ENCODE assay signal across 1 cellular context in the genomic region with DNA sequence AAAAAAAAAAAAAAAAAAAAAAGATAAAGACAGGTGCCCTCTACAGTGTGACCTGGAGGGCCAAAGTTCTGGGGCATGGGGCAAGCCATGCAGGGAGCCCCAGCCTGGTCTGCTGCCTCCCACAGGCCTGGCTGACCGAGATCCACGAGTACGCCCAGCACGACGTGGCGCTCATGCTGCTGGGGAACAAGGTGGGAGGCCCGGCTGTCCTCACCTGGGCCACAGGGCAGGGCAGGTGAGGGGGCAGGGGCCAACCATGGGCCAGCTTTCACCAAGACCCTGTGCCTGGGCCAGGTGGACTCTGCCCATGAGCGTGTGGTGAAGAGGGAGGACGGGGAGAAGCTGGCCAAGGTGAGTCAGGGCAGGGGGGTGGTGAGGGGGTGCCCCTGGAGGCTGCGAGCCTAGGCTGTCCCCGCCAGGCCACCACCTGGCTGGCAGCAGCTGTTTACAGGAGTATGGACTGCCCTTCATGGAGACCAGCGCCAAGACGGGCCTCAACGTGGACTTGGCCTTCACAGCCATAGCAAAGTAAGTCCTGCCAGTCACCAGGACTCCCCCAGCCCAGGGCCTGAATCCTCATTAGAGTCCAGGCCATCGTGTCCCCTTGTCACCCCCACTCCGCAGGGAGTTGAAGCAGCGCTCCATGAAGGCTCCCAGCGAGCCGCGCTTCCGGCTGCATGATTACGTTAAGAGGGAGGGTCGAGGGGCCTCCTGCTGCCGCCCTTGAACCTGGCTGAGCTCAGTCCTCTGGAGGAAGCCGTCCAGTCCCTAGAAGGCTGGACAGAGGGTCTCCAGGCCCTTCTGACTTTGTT.
A peak's percentile ranks its signal among the peaks of the same experiment; 100 is the strongest.
TF ChIP-seq lines count a peak whose summit lies in the region.

No MANE protein-coding gene starts in this region.

TF ChIP-seq in HepG2, 621 proteins besides CTCF, POLR2A, EP300 and RAD21 (continued from another document and continues in another):
- TF ChIP-seq, protein P1, sequence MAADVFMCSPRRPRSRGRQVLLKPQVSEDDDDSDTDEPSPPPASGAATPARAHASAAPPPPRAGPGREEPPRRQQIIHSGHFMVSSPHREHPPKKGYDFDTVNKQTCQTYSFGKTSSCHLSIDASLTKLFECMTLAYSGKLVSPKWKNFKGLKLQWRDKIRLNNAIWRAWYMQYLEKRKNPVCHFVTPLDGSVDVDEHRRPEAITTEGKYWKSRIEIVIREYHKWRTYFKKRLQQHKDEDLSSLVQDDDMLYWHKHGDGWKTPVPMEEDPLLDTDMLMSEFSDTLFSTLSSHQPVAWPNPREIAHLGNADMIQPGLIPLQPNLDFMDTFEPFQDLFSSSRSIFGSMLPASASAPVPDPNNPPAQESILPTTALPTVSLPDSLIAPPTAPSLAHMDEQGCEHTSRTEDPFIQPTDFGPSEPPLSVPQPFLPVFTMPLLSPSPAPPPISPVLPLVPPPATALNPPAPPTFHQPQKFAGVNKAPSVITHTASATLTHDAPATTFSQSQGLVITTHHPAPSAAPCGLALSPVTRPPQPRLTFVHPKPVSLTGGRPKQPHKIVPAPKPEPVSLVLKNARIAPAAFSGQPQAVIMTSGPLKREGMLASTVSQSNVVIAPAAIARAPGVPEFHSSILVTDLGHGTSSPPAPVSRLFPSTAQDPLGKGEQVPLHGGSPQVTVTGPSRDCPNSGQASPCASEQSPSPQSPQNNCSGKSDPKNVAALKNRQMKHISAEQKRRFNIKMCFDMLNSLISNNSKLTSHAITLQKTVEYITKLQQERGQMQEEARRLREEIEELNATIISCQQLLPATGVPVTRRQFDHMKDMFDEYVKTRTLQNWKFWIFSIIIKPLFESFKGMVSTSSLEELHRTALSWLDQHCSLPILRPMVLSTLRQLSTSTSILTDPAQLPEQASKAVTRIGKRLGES (CRISPR knock-in tag; IDR thresholded peaks at IDR 0.05; ENCODE audit: borderline replicate concordance), result no peak
- TF ChIP-seq NFYB (CRISPR knock-in tag; IDR thresholded peaks at IDR 0.05) (no peak), ZNF768 (CRISPR knock-in tag; IDR thresholded peaks at IDR 0.05) (peak; percentile 39; the same call in 1 of the 2 replicates), ZNF317 (CRISPR knock-in tag; IDR thresholded peaks at IDR 0.05) (0 out of 2 replicates have a peak, but pooled peaks have one; percentile 18), ZNF615 (CRISPR knock-in tag; IDR thresholded peaks at IDR 0.05; ENCODE audit: borderline replicate concordance) (no peak), ZNF496 (CRISPR knock-in tag; IDR thresholded peaks at IDR 0.05; ENCODE audit: insufficient replicate concordance) (no peak), BCL6 (CRISPR knock-in tag; IDR thresholded peaks at IDR 0.05) (peak; percentile 46; the same call in 1 of the 2 replicates), ZFX (CRISPR knock-in tag; IDR thresholded peaks at IDR 0.05; ENCODE audit: low read depth) (peak; percentile 72), NR2F6 (IDR thresholded peaks at IDR 0.05) (peak; percentile 44; the same call in 1 of the 2 replicates), NR2F6 (CRISPR knock-in tag; IDR thresholded peaks at IDR 0.05) (no peak; the same call in 1 of the 2 replicates), RBM39 (IDR thresholded peaks at IDR 0.05; ENCODE audit: low read depth, low read length, poor library complexity, severe bottlenecking) (peak; percentile 33), ZNF782 (CRISPR knock-in tag; IDR thresholded peaks at IDR 0.05; ENCODE audit: borderline replicate concordance) (peak; percentile 54; the same call in 1 of the 2 replicates), ZNF121 (CRISPR knock-in tag; IDR thresholded peaks at IDR 0.05) (no peak; the same call in 1 of the 2 replicates), ZNF746 (CRISPR knock-in tag; IDR thresholded peaks at IDR 0.05) (no peak), MYNN (CRISPR knock-in tag; IDR thresholded peaks at IDR 0.05; ENCODE audit: low read depth) (no peak), WIZ (CRISPR knock-in tag; IDR thresholded peaks at IDR 0.05) (0 out of 2 replicates have a peak, but pooled peaks have one; percentile 7), ZNF326 (CRISPR knock-in tag; IDR thresholded peaks at IDR 0.05; ENCODE audit: borderline replicate concordance) (0 out of 2 replicates have a peak, but pooled peaks have one; percentile 24), ELF4 (CRISPR knock-in tag; IDR thresholded peaks at IDR 0.05; ENCODE audit: borderline replicate concordance) (no peak), HNRNPK (IDR thresholded peaks at IDR 0.05; ENCODE audit: low read depth, low read length, poor library complexity, severe bottlenecking) (peak; percentile 13), AKAP8 (CRISPR knock-in tag; IDR thresholded peaks at IDR 0.05) (peak; percentile 97), SOX6 (IDR thresholded peaks at IDR 0.05) (no peak), SOX6 (CRISPR knock-in tag; IDR thresholded peaks at IDR 0.05) (0 out of 2 replicates have a peak, but pooled peaks have one; percentile 5), PHF8 (CRISPR knock-in tag; IDR thresholded peaks at IDR 0.05) (peak; percentile 59)
- TF ChIP-seq, protein P2, sequence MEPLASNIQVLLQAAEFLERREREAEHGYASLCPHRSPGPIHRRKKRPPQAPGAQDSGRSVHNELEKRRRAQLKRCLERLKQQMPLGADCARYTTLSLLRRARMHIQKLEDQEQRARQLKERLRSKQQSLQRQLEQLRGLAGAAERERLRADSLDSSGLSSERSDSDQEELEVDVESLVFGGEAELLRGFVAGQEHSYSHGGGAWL (CRISPR knock-in tag; IDR thresholded peaks at IDR 0.05), result no peak
- TF ChIP-seq, protein P3, sequence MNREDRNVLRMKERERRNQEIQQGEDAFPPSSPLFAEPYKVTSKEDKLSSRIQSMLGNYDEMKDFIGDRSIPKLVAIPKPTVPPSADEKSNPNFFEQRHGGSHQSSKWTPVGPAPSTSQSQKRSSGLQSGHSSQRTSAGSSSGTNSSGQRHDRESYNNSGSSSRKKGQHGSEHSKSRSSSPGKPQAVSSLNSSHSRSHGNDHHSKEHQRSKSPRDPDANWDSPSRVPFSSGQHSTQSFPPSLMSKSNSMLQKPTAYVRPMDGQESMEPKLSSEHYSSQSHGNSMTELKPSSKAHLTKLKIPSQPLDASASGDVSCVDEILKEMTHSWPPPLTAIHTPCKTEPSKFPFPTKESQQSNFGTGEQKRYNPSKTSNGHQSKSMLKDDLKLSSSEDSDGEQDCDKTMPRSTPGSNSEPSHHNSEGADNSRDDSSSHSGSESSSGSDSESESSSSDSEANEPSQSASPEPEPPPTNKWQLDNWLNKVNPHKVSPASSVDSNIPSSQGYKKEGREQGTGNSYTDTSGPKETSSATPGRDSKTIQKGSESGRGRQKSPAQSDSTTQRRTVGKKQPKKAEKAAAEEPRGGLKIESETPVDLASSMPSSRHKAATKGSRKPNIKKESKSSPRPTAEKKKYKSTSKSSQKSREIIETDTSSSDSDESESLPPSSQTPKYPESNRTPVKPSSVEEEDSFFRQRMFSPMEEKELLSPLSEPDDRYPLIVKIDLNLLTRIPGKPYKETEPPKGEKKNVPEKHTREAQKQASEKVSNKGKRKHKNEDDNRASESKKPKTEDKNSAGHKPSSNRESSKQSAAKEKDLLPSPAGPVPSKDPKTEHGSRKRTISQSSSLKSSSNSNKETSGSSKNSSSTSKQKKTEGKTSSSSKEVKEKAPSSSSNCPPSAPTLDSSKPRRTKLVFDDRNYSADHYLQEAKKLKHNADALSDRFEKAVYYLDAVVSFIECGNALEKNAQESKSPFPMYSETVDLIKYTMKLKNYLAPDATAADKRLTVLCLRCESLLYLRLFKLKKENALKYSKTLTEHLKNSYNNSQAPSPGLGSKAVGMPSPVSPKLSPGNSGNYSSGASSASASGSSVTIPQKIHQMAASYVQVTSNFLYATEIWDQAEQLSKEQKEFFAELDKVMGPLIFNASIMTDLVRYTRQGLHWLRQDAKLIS (CRISPR knock-in tag; IDR thresholded peaks at IDR 0.05), result no peak
- TF ChIP-seq, protein P4, sequence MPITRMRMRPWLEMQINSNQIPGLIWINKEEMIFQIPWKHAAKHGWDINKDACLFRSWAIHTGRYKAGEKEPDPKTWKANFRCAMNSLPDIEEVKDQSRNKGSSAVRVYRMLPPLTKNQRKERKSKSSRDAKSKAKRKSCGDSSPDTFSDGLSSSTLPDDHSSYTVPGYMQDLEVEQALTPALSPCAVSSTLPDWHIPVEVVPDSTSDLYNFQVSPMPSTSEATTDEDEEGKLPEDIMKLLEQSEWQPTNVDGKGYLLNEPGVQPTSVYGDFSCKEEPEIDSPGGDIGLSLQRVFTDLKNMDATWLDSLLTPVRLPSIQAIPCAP (CRISPR knock-in tag; IDR thresholded peaks at IDR 0.05; ENCODE audit: low read depth), result no peak; the same call in 1 of the 2 replicates
- TF ChIP-seq, protein P5, sequence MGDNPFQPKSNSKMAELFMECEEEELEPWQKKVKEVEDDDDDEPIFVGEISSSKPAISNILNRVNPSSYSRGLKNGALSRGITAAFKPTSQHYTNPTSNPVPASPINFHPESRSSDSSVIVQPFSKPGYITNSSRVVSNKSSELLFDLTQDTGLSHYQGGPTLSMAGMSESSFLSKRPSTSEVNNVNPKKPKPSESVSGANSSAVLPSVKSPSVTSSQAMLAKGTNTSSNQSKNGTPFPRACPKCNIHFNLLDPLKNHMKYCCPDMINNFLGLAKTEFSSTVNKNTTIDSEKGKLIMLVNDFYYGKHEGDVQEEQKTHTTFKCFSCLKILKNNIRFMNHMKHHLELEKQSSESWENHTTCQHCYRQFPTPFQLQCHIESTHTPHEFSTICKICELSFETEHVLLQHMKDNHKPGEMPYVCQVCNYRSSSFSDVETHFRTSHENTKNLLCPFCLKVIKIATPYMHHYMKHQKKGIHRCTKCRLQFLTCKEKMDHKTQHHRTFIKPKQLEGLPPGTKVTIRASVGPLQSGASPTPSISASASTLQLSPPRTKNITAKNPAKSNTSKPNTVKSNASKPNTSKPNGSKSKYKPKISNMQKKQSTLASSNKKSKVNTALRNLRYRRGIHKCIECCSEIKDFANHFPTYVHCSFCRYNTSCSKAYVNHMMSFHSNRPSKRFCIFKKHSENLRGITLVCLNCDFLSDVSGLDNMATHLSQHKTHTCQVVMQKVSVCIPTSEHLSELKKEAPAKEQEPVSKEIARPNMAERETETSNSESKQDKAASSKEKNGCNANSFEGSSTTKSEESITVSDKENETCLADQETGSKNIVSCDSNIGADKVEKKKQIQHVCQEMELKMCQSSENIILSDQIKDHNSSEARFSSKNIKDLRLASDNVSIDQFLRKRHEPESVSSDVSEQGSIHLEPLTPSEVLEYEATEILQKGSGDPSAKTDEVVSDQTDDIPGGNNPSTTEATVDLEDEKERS (CRISPR knock-in tag; IDR thresholded peaks at IDR 0.05), result 0 out of 2 replicates have a peak, but pooled peaks have one; percentile 43
- TF ChIP-seq, protein P6, sequence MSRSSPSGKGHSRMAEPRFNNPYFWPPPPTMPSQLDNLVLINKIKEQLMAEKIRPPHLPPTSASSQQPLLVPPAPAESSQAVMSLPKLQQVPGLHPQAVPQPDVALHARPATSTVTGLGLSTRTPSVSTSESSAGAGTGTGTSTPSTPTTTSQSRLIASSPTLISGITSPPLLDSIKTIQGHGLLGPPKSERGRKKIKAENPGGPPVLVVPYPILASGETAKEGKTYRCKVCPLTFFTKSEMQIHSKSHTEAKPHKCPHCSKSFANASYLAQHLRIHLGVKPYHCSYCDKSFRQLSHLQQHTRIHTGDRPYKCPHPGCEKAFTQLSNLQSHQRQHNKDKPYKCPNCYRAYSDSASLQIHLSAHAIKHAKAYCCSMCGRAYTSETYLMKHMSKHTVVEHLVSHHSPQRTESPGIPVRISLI (CRISPR knock-in tag; IDR thresholded peaks at IDR 0.05; ENCODE audit: borderline replicate concordance), result peak; percentile 84; the same call in 1 of the 2 replicates
- TF ChIP-seq, protein P7, sequence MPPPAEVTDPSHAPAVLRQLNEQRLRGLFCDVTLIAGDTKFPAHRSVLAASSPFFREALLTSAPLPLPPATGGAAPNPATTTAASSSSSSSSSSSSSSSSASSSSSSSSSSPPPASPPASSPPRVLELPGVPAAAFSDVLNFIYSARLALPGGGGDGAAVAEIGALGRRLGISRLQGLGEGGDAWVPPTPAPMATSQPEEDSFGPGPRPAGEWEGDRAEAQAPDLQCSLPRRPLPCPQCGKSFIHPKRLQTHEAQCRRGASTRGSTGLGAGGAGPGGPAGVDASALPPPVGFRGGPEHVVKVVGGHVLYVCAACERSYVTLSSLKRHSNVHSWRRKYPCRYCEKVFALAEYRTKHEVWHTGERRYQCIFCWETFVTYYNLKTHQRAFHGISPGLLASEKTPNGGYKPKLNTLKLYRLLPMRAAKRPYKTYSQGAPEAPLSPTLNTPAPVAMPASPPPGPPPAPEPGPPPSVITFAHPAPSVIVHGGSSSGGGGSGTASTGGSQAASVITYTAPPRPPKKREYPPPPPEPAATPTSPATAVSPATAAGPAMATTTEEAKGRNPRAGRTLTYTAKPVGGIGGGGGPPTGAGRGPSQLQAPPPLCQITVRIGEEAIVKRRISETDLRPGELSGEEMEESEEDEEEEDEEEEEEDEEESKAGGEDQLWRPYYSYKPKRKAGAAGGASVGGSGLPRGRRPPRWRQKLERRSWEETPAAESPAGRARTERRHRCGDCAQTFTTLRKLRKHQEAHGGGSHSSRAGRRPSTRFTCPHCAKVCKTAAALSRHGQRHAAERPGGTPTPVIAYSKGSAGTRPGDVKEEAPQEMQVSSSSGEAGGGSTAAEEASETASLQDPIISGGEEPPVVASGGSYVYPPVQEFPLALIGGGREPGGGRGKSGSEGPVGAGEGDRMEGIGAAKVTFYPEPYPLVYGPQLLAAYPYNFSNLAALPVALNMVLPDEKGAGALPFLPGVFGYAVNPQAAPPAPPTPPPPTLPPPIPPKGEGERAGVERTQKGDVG (CRISPR knock-in tag; IDR thresholded peaks at IDR 0.05; ENCODE audit: borderline replicate concordance), result peak; percentile 38
- TF ChIP-seq, protein P8, sequence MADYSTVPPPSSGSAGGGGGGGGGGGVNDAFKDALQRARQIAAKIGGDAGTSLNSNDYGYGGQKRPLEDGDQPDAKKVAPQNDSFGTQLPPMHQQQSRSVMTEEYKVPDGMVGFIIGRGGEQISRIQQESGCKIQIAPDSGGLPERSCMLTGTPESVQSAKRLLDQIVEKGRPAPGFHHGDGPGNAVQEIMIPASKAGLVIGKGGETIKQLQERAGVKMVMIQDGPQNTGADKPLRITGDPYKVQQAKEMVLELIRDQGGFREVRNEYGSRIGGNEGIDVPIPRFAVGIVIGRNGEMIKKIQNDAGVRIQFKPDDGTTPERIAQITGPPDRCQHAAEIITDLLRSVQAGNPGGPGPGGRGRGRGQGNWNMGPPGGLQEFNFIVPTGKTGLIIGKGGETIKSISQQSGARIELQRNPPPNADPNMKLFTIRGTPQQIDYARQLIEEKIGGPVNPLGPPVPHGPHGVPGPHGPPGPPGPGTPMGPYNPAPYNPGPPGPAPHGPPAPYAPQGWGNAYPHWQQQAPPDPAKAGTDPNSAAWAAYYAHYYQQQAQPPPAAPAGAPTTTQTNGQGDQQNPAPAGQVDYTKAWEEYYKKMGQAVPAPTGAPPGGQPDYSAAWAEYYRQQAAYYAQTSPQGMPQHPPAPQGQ (CRISPR knock-in tag; IDR thresholded peaks at IDR 0.05; ENCODE audit: borderline replicate concordance), result no peak
